17 cellular contexts compared by ENCODE assay signal in genomic region chr2:58239243-58239642, GRCh38. TPM values are rescaled to one million over a fixed set of nuclear protein-coding genes. Genes with fewer than 3 reads are reported as not detected.
DNase-seq lines count a peak whose midpoint lies in the region; ATAC-seq and TF ChIP-seq lines count a peak whose summit lies in the region.
"Had no signal": no experiment of that assay in that cellular context is flagged by ENCODE, and none has a peak within 500 bp of the region (broad histone marks: within the 10 kb centered on the region; RNA-seq: fewer than 3 reads in every experiment).

No MANE protein-coding gene starts in this region.

- ATAC-seq in activated CD8-positive, alpha-beta T cell treated with anti-CD3 and anti-CD28 coated beads for 36 hours = no peak
- ATAC-seq in activated CD8-positive, alpha-beta T cell treated with anti-CD3 and anti-CD28 coated beads, Interleukin-2, amount 10 ng/mL, durations not matched to agents 7 days and 5 days = no peak
- ATAC-seq in aorta (ENCODE audit: low FRiP score) = no peak
- ATAC-seq: left ventricle myocardium superior had no signal

- H3K9me2 ChIP-seq in MM.1S (replicated peaks; ENCODE audit: insufficient read depth, low read length) = no peaks in the 10 kb centered on the region

- no peak overlapping the region for H3K9ac ChIP-seq in MM.1S (ENCODE audit: low read length)

- H3K4me1 ChIP-seq in MM.1S (ENCODE audit: low read length) (peaks cover 4% of the 10 kb centered on the region; the same call in 1 of the 2 replicates), osteoblast (ENCODE audit: insufficient read depth, low read length) (peaks cover 7% of the 10 kb centered on the region), aorta (ENCODE audit: control insufficient read depth in 1 of 2, insufficient read depth in 2 of 2, low read length in 2 of 2) (no peaks in the 10 kb centered on the region)

- POLR2A ChIA-PET in activated CD8-positive, alpha-beta T cell treated with anti-CD3 and anti-CD28 coated beads for 36 hours (lab: Charles Lee) = no interaction called here
- POLR2A ChIA-PET in activated CD8-positive, alpha-beta T cell treated with anti-CD3 and anti-CD28 coated beads, Interleukin-2, amount 10 ng/mL, durations not matched to agents 7 days and 5 days (lab: Charles Lee) = no interaction called here
- POLR2A ChIA-PET in activated CD4-positive, alpha-beta T cell treated with anti-CD3 and anti-CD28 coated beads, Interleukin-2, amount 10 ng/mL, durations not matched to agents 7 days and 5 days (lab: Charles Lee) = no interaction called here

- H3K27me3 Mint-ChIP-seq in activated CD8-positive, alpha-beta T cell treated with anti-CD3 and anti-CD28 coated beads for 36 hours = peaks cover 6% of the 10 kb centered on the region
- H3K27me3 Mint-ChIP-seq in activated CD8-positive, alpha-beta T cell treated with anti-CD3 and anti-CD28 coated beads, Interleukin-2, amount 10 ng/mL, durations not matched to agents 7 days and 5 days (ENCODE audit: low read depth) = peaks cover 3% of the 10 kb centered on the region
- peaks cover 4% of the 10 kb centered on the region for H3K27me3 Mint-ChIP-seq in brain
- H3K27me3 Mint-ChIP-seq in activated CD4-positive, alpha-beta T cell treated with anti-CD3 and anti-CD28 coated beads, Interleukin-2, amount 10 ng/mL, durations not matched to agents 7 days and 5 days = no peaks in the 10 kb centered on the region

- H2AFZ ChIP-seq in MM.1S (ENCODE audit: low read length) (no peak overlapping the region), osteoblast (ENCODE audit: low read length) (no peak overlapping the region)

- intact Hi-C loops in activated CD8-positive, alpha-beta T cell treated with anti-CD3 and anti-CD28 coated beads for 36 hours (cut with micrococcal nuclease) = no loop called here
- intact Hi-C loops in aorta (cut with DNase I) = no loop called here

- H3K4me2 ChIP-seq in MM.1S (ENCODE audit: low read depth, low read length) = peak overlapping the region; percentile 14; the same call in 1 of the 2 replicates
- peak overlapping the region; percentile 1 for H3K4me2 ChIP-seq in osteoblast (ENCODE audit: insufficient read depth, low read length)

- H3F3A ChIP-seq in MM.1S (ENCODE audit: insufficient read depth, low read length) = 0 out of 2 replicates have a peak, but pooled peaks cover 3% of the 10 kb centered on the region

- no peaks in the 10 kb centered on the region for H3K27me3 ChIP-seq in MM.1S (replicated peaks; ENCODE audit: insufficient read depth, low read length)
- H3K27me3 ChIP-seq in osteoblast (ENCODE audit: insufficient read depth, low read length) = no peaks in the 10 kb centered on the region
- H3K27me3 ChIP-seq in aorta (ENCODE audit: control insufficient read depth in 1 of 2, insufficient read depth in 2 of 2, low read length in 1 of 2) = no peaks in the 10 kb centered on the region
- H3K27me3 ChIP-seq: brain microvascular endothelial cell had no signal

- H3K36me3 ChIP-seq in MM.1S (replicated peaks; ENCODE audit: insufficient read depth, low read length) = no peaks in the 10 kb centered on the region
- H3K36me3 ChIP-seq in osteoblast (ENCODE audit: insufficient read depth, low read length) = no peaks in the 10 kb centered on the region
- H3K36me3 ChIP-seq in aorta (ENCODE audit: control insufficient read depth in 1 of 2, insufficient read depth in 2 of 2, low read length in 1 of 2) = no peaks in the 10 kb centered on the region
- H3K36me3 ChIP-seq: brain microvascular endothelial cell, transverse colon had no signal

- H3K79me2 ChIP-seq in MM.1S (ENCODE audit: low read length) = peaks cover 67% of the 10 kb centered on the region
- H3K79me2 ChIP-seq in osteoblast (ENCODE audit: insufficient read depth, low read length) = peaks cover 50% of the 10 kb centered on the region

- H3K27ac ChIP-seq in MM.1S (ENCODE audit: low read length) (no peak overlapping the region), osteoblast (ENCODE audit: low read depth, low read length) (no peak overlapping the region), aorta (ENCODE audit: low read depth in 1 of 2, low read length in 2 of 2) (no peak overlapping the region)
- H3K27ac ChIP-seq: brain microvascular endothelial cell, transverse colon had no signal

- H4K20me1 ChIP-seq in MM.1S (ENCODE audit: insufficient read depth, low read length) (no peaks in the 10 kb centered on the region), osteoblast (ENCODE audit: insufficient read depth, low read length) (no peaks in the 10 kb centered on the region)

- H3K9me3 Mint-ChIP-seq in activated CD8-positive, alpha-beta T cell treated with anti-CD3 and anti-CD28 coated beads for 36 hours = no peaks in the 10 kb centered on the region
- no peaks in the 10 kb centered on the region for H3K9me3 Mint-ChIP-seq in activated CD8-positive, alpha-beta T cell treated with anti-CD3 and anti-CD28 coated beads, Interleukin-2, amount 10 ng/mL, durations not matched to agents 7 days and 5 days (ENCODE audit: insufficient read depth)
- H3K9me3 Mint-ChIP-seq in brain = peaks cover 8 to 18% (median 13%) of the 10 kb centered on the region in 5 experiments
- peaks cover 2% of the 10 kb centered on the region for H3K9me3 Mint-ChIP-seq in activated CD4-positive, alpha-beta T cell treated with anti-CD3 and anti-CD28 coated beads, Interleukin-2, amount 10 ng/mL, durations not matched to agents 7 days and 5 days

- no peak for DNase-seq in activated CD8-positive, alpha-beta T cell treated with anti-CD3 and anti-CD28 coated beads for 36 hours
- no peak for DNase-seq in activated CD8-positive, alpha-beta T cell treated with anti-CD3 and anti-CD28 coated beads, Interleukin-2, amount 10 ng/mL, durations not matched to agents 7 days and 5 days
- no peak for DNase-seq in MM.1S
- DNase-seq in osteoblast (ENCODE audit: insufficient read length, low spot score, missing footprints) = no peak
- no peak for DNase-seq in activated CD4-positive, alpha-beta T cell treated with anti-CD3 and anti-CD28 coated beads, Interleukin-2, amount 10 ng/mL, durations not matched to agents 7 days and 5 days
- DNase-seq in cerebellum (ENCODE audit: low spot score) = no peak
- DNase-seq in aorta = no peak
- DNase-seq: brain microvascular endothelial cell; DMS153; glutamatergic neuron; left ventricle myocardium superior; NCI-H1436 treated with DMSO at 0.1 percent for 48 hours; occipital lobe; SHP77 treated with DMSO at 0.1 percent for 48 hours; stimulated activated CD4-positive, alpha-beta T cell treated with anti-CD3 and anti-CD28 coated beads, Interleukin-12 subunit alpha, Interleukin-12 subunit beta, amount 100 ng/mL, for 4 hours; transverse colon had no signal

- H3K27ac Mint-ChIP-seq in activated CD8-positive, alpha-beta T cell treated with anti-CD3 and anti-CD28 coated beads for 36 hours = no peak overlapping the region
- H3K27ac Mint-ChIP-seq in activated CD8-positive, alpha-beta T cell treated with anti-CD3 and anti-CD28 coated beads, Interleukin-2, amount 10 ng/mL, durations not matched to agents 7 days and 5 days = no peak overlapping the region
- H3K27ac Mint-ChIP-seq in brain = peak overlapping the region in 2 of 5 experiments; percentile 27 to 77
- H3K27ac Mint-ChIP-seq in activated CD4-positive, alpha-beta T cell treated with anti-CD3 and anti-CD28 coated beads, Interleukin-2, amount 10 ng/mL, durations not matched to agents 7 days and 5 days = no peak overlapping the region

- H3K4me3 Mint-ChIP-seq in activated CD8-positive, alpha-beta T cell treated with anti-CD3 and anti-CD28 coated beads for 36 hours = peak overlapping the region; percentile 30
- H3K4me3 Mint-ChIP-seq in activated CD8-positive, alpha-beta T cell treated with anti-CD3 and anti-CD28 coated beads, Interleukin-2, amount 10 ng/mL, durations not matched to agents 7 days and 5 days = no peak overlapping the region
- peak overlapping the region; percentile 61 to 87 (median 76) for H3K4me3 Mint-ChIP-seq in brain
- no peak overlapping the region for H3K4me3 Mint-ChIP-seq in activated CD4-positive, alpha-beta T cell treated with anti-CD3 and anti-CD28 coated beads, Interleukin-2, amount 10 ng/mL, durations not matched to agents 7 days and 5 days

- peaks cover 43% of the 10 kb centered on the region for H3K4me1 Mint-ChIP-seq in activated CD8-positive, alpha-beta T cell treated with anti-CD3 and anti-CD28 coated beads for 36 hours (ENCODE audit: low read depth)
- peaks cover 37% of the 10 kb centered on the region for H3K4me1 Mint-ChIP-seq in activated CD8-positive, alpha-beta T cell treated with anti-CD3 and anti-CD28 coated beads, Interleukin-2, amount 10 ng/mL, durations not matched to agents 7 days and 5 days (ENCODE audit: low read depth)
- peaks cover 46% of the 10 kb centered on the region for H3K4me1 Mint-ChIP-seq in brain
- H3K4me1 Mint-ChIP-seq in activated CD4-positive, alpha-beta T cell treated with anti-CD3 and anti-CD28 coated beads, Interleukin-2, amount 10 ng/mL, durations not matched to agents 7 days and 5 days = peaks cover 40% of the 10 kb centered on the region

- H3K9me3 ChIP-seq in MM.1S (replicated peaks; ENCODE audit: insufficient read depth, low read length) = no peaks in the 10 kb centered on the region
- no peaks in the 10 kb centered on the region for H3K9me3 ChIP-seq in osteoblast (ENCODE audit: low read depth, low read length)
- H3K9me3 ChIP-seq in aorta (ENCODE audit: control insufficient read depth, low read length) = no peaks in the 10 kb centered on the region
- H3K9me3 ChIP-seq: transverse colon had no signal

- no peak for TF ChIP-seq CTCF in activated CD8-positive, alpha-beta T cell treated with anti-CD3 and anti-CD28 coated beads for 36 hours (IDR thresholded peaks at IDR 0.05)
- no peak for TF ChIP-seq CTCF in MM.1S (IDR thresholded peaks at IDR 0.05; ENCODE audit: low read length)
- no peak for TF ChIP-seq CTCF in brain (conservative IDR thresholded peaks at IDR 0.05)
- no peak for TF ChIP-seq CTCF in osteoblast (IDR thresholded peaks at IDR 0.05; ENCODE audit: extremely low read depth, low read depth, low read length)

- no peak overlapping the region for H3K4me3 ChIP-seq in MM.1S (ENCODE audit: low read length)
- no peak overlapping the region for H3K4me3 ChIP-seq in osteoblast (ENCODE audit: insufficient read depth, low read length)
- H3K4me3 ChIP-seq in aorta (ENCODE audit: low read length in 2 of 2) = no peak overlapping the region

- H3K36me3 Mint-ChIP-seq in activated CD8-positive, alpha-beta T cell treated with anti-CD3 and anti-CD28 coated beads for 36 hours (ENCODE audit: low read depth) = peaks cover 1% of the 10 kb centered on the region
- no peaks in the 10 kb centered on the region for H3K36me3 Mint-ChIP-seq in activated CD8-positive, alpha-beta T cell treated with anti-CD3 and anti-CD28 coated beads, Interleukin-2, amount 10 ng/mL, durations not matched to agents 7 days and 5 days (ENCODE audit: low read depth)
- peaks cover 14% of the 10 kb centered on the region for H3K36me3 Mint-ChIP-seq in brain
- H3K36me3 Mint-ChIP-seq in activated CD4-positive, alpha-beta T cell treated with anti-CD3 and anti-CD28 coated beads, Interleukin-2, amount 10 ng/mL, durations not matched to agents 7 days and 5 days (ENCODE audit: low read depth) = peaks cover 6% of the 10 kb centered on the region

- CTCF ChIA-PET in activated CD8-positive, alpha-beta T cell treated with anti-CD3 and anti-CD28 coated beads for 36 hours (lab: Charles Lee) = no interaction called here
- CTCF ChIA-PET in activated CD8-positive, alpha-beta T cell treated with anti-CD3 and anti-CD28 coated beads, Interleukin-2, amount 10 ng/mL, durations not matched to agents 7 days and 5 days (lab: Charles Lee) = interaction anchor here (1.9 kb wide), 1 partner anchor 333 kb away, joined by 4 read pairs; no protein-coding TSS in a partner anchor
- CTCF ChIA-PET in activated CD4-positive, alpha-beta T cell treated with anti-CD3 and anti-CD28 coated beads, Interleukin-2, amount 10 ng/mL, durations not matched to agents 7 days and 5 days (lab: Charles Lee) = no interaction called here

RNA-seq across cellular contexts. Expression of gene FANCL, which starts 1.9 kb away (rescaled TPM):
- total RNA-seq in activated CD8-positive, alpha-beta T cell treated with anti-CD3 and anti-CD28 coated beads for 36 hours = 10 to 100 TPM; 19.8 to 20.9 TPM
- total RNA-seq in activated CD8-positive, alpha-beta T cell treated with anti-CD3 and anti-CD28 coated beads, Interleukin-2, amount 10 ng/mL, durations not matched to agents 7 days and 5 days = 10 to 100 TPM; 16.6 to 19.2 TPM
- 11.3 TPM for polyA plus RNA-seq in brain (ENCODE audit: insufficient read depth, low read depth, low replicate concordance)
- total RNA-seq in osteoblast = 10.9 and 12.1 TPM in 2 replicates
- total RNA-seq in activated CD4-positive, alpha-beta T cell treated with anti-CD3 and anti-CD28 coated beads, Interleukin-2, amount 10 ng/mL, durations not matched to agents 7 days and 5 days = 10 to 100 TPM; 12.9 to 13.2 TPM
- 54.6 TPM for total RNA-seq in cerebellum
- total RNA-seq in aorta = 10 to 100 TPM; 20.4 to 28.6 TPM
- 10 to 100 TPM in 1 of 2 donors, 1 to 10 TPM in 1; 8.3 to 13.2 TPM for polyA plus RNA-seq in aorta

Comparison
In these comparisons a context has a peak if more than half of its experiments do, and no peak if none do; other contexts are left out.
1. H3K4me3 Mint-ChIP-seq: peak in activated CD8-positive, alpha-beta T cell treated with anti-CD3 and anti-CD28 coated beads for 36 hours (single experiment) and brain (5 of 5); none in activated CD8-positive, alpha-beta T cell treated with anti-CD3 and anti-CD28 coated beads, Interleukin-2, amount 10 ng/mL, durations not matched to agents 7 days and 5 days (single experiment) and activated CD4-positive, alpha-beta T cell treated with anti-CD3 and anti-CD28 coated beads, Interleukin-2, amount 10 ng/mL, durations not matched to agents 7 days and 5 days (single experiment).